In genomic region chr7:101586078-101586941, GRCh38 we compare ENCODE assay signal across 1 cellular context.
A peak's percentile ranks its signal among the peaks of the same experiment; 100 is the strongest.
TF ChIP-seq lines count a peak whose summit lies in the region.

No MANE protein-coding gene starts in this region.

TF ChIP-seq in HEK293, 187 proteins besides CTCF, POLR2A, EP300 and RAD21 (continued from another document and continues in another):
- TF ChIP-seq, protein P1, sequence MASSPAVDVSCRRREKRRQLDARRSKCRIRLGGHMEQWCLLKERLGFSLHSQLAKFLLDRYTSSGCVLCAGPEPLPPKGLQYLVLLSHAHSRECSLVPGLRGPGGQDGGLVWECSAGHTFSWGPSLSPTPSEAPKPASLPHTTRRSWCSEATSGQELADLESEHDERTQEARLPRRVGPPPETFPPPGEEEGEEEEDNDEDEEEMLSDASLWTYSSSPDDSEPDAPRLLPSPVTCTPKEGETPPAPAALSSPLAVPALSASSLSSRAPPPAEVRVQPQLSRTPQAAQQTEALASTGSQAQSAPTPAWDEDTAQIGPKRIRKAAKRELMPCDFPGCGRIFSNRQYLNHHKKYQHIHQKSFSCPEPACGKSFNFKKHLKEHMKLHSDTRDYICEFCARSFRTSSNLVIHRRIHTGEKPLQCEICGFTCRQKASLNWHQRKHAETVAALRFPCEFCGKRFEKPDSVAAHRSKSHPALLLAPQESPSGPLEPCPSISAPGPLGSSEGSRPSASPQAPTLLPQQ (tag by site-specific recombination; IDR thresholded peaks at IDR 0.05), result no peak
- no peak; the same call in 1 of the 2 replicates for TF ChIP-seq ZBTB7A (tag by site-specific recombination; IDR thresholded peaks at IDR 0.05; ENCODE audit: low read depth)
- no peak for TF ChIP-seq ZNF266 (tag by site-specific recombination; IDR thresholded peaks at IDR 0.05; ENCODE audit: low read depth)
- TF ChIP-seq KLF8 (tag by site-specific recombination; IDR thresholded peaks at IDR 0.05), result no peak
- TF ChIP-seq ZBTB8A (tag by site-specific recombination; IDR thresholded peaks at IDR 0.05), result peak; percentile 71; the same call in 1 of the 2 replicates
- TF ChIP-seq SALL2 (tag by site-specific recombination; IDR thresholded peaks at IDR 0.05; ENCODE audit: borderline replicate concordance), result no peak
- peak; percentile 56 for TF ChIP-seq SP7 (tag by site-specific recombination; IDR thresholded peaks at IDR 0.05)
- no peak for TF ChIP-seq ZNF16 (tag by site-specific recombination; IDR thresholded peaks at IDR 0.05; ENCODE audit: low read depth)
- no peak for TF ChIP-seq ZNF362 (tag by site-specific recombination; IDR thresholded peaks at IDR 0.05)
- TF ChIP-seq ZNF473 (tag by site-specific recombination; IDR thresholded peaks at IDR 0.05), result no peak
- TF ChIP-seq ZNF548 (tag by site-specific recombination; IDR thresholded peaks at IDR 0.05), result no peak
- no peak for TF ChIP-seq ZNF585B (tag by site-specific recombination; IDR thresholded peaks at IDR 0.05)
- peak; percentile 96 for TF ChIP-seq GLIS1 (tag by site-specific recombination; IDR thresholded peaks at IDR 0.05)
- 0 out of 2 replicates have a peak, but pooled peaks have one; percentile 9 for TF ChIP-seq OSR2 (tag by site-specific recombination; IDR thresholded peaks at IDR 0.05)
- TF ChIP-seq ZSCAN30 (tag by site-specific recombination; IDR thresholded peaks at IDR 0.05), result no peak
- no peak for TF ChIP-seq ZNF521 (tag by site-specific recombination; IDR thresholded peaks at IDR 0.05)
- TF ChIP-seq ZNF214 (tag by site-specific recombination; IDR thresholded peaks at IDR 0.05; ENCODE audit: borderline replicate concordance), result no peak
- TF ChIP-seq, protein P2, sequence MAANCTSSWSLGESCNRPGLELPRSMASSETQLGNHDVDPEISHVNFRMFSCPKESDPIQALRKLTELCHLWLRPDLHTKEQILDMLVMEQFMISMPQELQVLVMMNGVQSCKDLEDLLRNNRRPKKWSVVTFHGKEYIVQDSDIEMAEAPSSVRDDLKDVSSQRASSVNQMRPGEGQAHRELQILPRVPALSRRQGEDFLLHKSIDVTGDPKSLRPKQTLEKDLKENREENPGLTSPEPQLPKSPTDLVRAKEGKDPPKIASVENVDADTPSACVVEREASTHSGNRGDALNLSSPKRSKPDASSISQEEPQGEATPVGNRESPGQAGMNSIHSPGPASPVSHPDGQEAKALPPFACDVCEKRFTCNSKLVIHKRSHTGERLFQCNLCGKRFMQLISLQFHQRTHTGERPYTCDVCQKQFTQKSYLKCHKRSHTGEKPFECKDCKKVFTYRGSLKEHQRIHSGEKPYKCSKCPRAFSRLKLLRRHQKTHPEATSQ (tag by site-specific recombination; IDR thresholded peaks at IDR 0.05), result no peak
- TF ChIP-seq, protein P3, sequence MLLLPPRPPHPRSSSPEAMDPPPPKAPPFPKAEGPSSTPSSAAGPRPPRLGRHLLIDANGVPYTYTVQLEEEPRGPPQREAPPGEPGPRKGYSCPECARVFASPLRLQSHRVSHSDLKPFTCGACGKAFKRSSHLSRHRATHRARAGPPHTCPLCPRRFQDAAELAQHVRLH (tag by site-specific recombination; IDR thresholded peaks at IDR 0.05), result peak; percentile 40; the same call in 1 of the 2 replicates
- no peak for TF ChIP-seq RBAK (tag by site-specific recombination; IDR thresholded peaks at IDR 0.05)
- TF ChIP-seq ATF2 (tag by site-specific recombination; IDR thresholded peaks at IDR 0.05; ENCODE audit: low read depth), result no peak
- TF ChIP-seq ZNF701 (tag by site-specific recombination; IDR thresholded peaks at IDR 0.05), result no peak
- TF ChIP-seq GLI2 (tag by site-specific recombination; IDR thresholded peaks at IDR 0.05; ENCODE audit: borderline replicate concordance, low read depth), result no peak
- TF ChIP-seq, protein P4, sequence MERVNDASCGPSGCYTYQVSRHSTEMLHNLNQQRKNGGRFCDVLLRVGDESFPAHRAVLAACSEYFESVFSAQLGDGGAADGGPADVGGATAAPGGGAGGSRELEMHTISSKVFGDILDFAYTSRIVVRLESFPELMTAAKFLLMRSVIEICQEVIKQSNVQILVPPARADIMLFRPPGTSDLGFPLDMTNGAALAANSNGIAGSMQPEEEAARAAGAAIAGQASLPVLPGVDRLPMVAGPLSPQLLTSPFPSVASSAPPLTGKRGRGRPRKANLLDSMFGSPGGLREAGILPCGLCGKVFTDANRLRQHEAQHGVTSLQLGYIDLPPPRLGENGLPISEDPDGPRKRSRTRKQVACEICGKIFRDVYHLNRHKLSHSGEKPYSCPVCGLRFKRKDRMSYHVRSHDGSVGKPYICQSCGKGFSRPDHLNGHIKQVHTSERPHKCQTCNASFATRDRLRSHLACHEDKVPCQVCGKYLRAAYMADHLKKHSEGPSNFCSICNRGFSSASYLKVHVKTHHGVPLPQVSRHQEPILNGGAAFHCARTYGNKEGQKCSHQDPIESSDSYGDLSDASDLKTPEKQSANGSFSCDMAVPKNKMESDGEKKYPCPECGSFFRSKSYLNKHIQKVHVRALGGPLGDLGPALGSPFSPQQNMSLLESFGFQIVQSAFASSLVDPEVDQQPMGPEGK (tag by site-specific recombination; IDR thresholded peaks at IDR 0.05), result peak; percentile 63
- no peak for TF ChIP-seq ZNF626 (tag by site-specific recombination; IDR thresholded peaks at IDR 0.05)
- TF ChIP-seq ZNF274 (IDR thresholded peaks at IDR 0.05; ENCODE audit: low read length), result no peak
- TF ChIP-seq ZNF274 (tag by site-specific recombination; IDR thresholded peaks at IDR 0.05; ENCODE audit: borderline replicate concordance), result no peak
- TF ChIP-seq TRIM28 (IDR thresholded peaks at IDR 0.05; ENCODE audit: borderline replicate concordance, low read length), result no peak; the same call in 1 of the 2 replicates
- TF ChIP-seq MZF1 (tag by site-specific recombination; IDR thresholded peaks at IDR 0.05; ENCODE audit: borderline replicate concordance), result no peak
- TF ChIP-seq, protein P5, sequence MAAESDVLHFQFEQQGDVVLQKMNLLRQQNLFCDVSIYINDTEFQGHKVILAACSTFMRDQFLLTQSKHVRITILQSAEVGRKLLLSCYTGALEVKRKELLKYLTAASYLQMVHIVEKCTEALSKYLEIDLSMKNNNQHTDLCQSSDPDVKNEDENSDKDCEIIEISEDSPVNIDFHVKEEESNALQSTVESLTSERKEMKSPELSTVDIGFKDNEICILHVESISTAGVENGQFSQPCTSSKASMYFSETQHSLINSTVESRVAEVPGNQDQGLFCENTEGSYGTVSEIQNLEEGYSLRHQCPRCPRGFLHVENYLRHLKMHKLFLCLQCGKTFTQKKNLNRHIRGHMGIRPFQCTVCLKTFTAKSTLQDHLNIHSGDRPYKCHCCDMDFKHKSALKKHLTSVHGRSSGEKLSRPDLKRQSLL (tag by site-specific recombination; IDR thresholded peaks at IDR 0.05), result no peak
- no peak for TF ChIP-seq ZNF530 (tag by site-specific recombination; IDR thresholded peaks at IDR 0.05; ENCODE audit: low read depth)
- TF ChIP-seq, protein P6, sequence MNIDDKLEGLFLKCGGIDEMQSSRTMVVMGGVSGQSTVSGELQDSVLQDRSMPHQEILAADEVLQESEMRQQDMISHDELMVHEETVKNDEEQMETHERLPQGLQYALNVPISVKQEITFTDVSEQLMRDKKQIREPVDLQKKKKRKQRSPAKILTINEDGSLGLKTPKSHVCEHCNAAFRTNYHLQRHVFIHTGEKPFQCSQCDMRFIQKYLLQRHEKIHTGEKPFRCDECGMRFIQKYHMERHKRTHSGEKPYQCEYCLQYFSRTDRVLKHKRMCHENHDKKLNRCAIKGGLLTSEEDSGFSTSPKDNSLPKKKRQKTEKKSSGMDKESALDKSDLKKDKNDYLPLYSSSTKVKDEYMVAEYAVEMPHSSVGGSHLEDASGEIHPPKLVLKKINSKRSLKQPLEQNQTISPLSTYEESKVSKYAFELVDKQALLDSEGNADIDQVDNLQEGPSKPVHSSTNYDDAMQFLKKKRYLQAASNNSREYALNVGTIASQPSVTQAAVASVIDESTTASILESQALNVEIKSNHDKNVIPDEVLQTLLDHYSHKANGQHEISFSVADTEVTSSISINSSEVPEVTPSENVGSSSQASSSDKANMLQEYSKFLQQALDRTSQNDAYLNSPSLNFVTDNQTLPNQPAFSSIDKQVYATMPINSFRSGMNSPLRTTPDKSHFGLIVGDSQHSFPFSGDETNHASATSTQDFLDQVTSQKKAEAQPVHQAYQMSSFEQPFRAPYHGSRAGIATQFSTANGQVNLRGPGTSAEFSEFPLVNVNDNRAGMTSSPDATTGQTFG (tag by site-specific recombination; IDR thresholded peaks at IDR 0.05; ENCODE audit: borderline replicate concordance), result no peak
- TF ChIP-seq ZNF791 (tag by site-specific recombination; IDR thresholded peaks at IDR 0.05), result no peak
- TF ChIP-seq ZNF202 (tag by site-specific recombination; IDR thresholded peaks at IDR 0.05; ENCODE audit: borderline replicate concordance), result no peak
- TF ChIP-seq WT1 (tag by site-specific recombination; IDR thresholded peaks at IDR 0.05), result no peak
- TF ChIP-seq, protein P7, sequence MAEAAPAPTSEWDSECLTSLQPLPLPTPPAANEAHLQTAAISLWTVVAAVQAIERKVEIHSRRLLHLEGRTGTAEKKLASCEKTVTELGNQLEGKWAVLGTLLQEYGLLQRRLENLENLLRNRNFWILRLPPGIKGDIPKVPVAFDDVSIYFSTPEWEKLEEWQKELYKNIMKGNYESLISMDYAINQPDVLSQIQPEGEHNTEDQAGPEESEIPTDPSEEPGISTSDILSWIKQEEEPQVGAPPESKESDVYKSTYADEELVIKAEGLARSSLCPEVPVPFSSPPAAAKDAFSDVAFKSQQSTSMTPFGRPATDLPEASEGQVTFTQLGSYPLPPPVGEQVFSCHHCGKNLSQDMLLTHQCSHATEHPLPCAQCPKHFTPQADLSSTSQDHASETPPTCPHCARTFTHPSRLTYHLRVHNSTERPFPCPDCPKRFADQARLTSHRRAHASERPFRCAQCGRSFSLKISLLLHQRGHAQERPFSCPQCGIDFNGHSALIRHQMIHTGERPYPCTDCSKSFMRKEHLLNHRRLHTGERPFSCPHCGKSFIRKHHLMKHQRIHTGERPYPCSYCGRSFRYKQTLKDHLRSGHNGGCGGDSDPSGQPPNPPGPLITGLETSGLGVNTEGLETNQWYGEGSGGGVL (tag by site-specific recombination; IDR thresholded peaks at IDR 0.05), result no peak
- TF ChIP-seq PRDM1 (tag by site-specific recombination; IDR thresholded peaks at IDR 0.05), result no peak
- TF ChIP-seq SP3 (tag by site-specific recombination; IDR thresholded peaks at IDR 0.05), result no peak
- TF ChIP-seq ZFHX2 (tag by site-specific recombination; conservative IDR thresholded peaks at IDR 0.05), result peak; percentile 30; the same call in 1 of the 2 replicates
- no peak for TF ChIP-seq BCL11B (tag by site-specific recombination; IDR thresholded peaks at IDR 0.05; ENCODE audit: low read depth)
- TF ChIP-seq ZBTB49 (tag by site-specific recombination; IDR thresholded peaks at IDR 0.05; ENCODE audit: low read depth), result no peak
- TF ChIP-seq SCRT2 (tag by site-specific recombination; IDR thresholded peaks at IDR 0.05), result peak; percentile 62; the same call in 1 of the 2 replicates
- TF ChIP-seq ZNF18 (tag by site-specific recombination; IDR thresholded peaks at IDR 0.05), result no peak
- no peak for TF ChIP-seq ZNF645 (tag by site-specific recombination; IDR thresholded peaks at IDR 0.05)
- TF ChIP-seq ZNF37A (tag by site-specific recombination; IDR thresholded peaks at IDR 0.05), result no peak
